Comparison of ENCODE assay signal across 8 cellular contexts in genomic region chr9:113548221-113549041, GRCh38.
DNase-seq lines count a peak whose midpoint lies in the region; ATAC-seq and TF ChIP-seq lines count a peak whose summit lies in the region.

No MANE protein-coding gene starts in this region.

- H3K4me3 Mint-ChIP-seq in natural killer cell: peak overlapping the region; percentile 80
- H3K4me3 Mint-ChIP-seq in type B pancreatic cell: peak overlapping the region; percentile 41

- H3K4me3 ChIP-seq in esophagus (ENCODE audit: low read depth in 1 of 2, low read length in 2 of 2): no peak overlapping the region

- no peaks in the 10 kb centered on the region for H3K36me3 Mint-ChIP-seq in natural killer cell
- H3K36me3 Mint-ChIP-seq in type B pancreatic cell: no peaks in the 10 kb centered on the region

- intact Hi-C loops in natural killer cell (cut with micrococcal nuclease): no loop called here

- H3K27me3 Mint-ChIP-seq in natural killer cell (ENCODE audit: low read depth in 2 of 2) (no peaks in the 10 kb centered on the region), type B pancreatic cell (no peaks in the 10 kb centered on the region)

- no peaks in the 10 kb centered on the region for H3K9me3 Mint-ChIP-seq in natural killer cell
- H3K9me3 Mint-ChIP-seq in type B pancreatic cell: no peaks in the 10 kb centered on the region

- TF ChIP-seq CTCF in natural killer cell (IDR thresholded peaks at IDR 0.05) (no peak), type B pancreatic cell (conservative IDR thresholded peaks at IDR 0.05) (no peak)

- WGBS in esophagus, 2 donors: 26 to 34% methylated on average over 11 of the region's 11 CpGs

- H3K4me1 ChIP-seq in esophagus (ENCODE audit: control insufficient read depth in 2 of 2, insufficient read depth in 2 of 2, low read length in 1 of 2): no peaks in the 10 kb centered on the region

- H3K27ac ChIP-seq in esophagus (ENCODE audit: low read depth in 2 of 2, low read length in 1 of 2): peak overlapping the region; percentile 30 to 47

- no peaks in the 10 kb centered on the region for H3K36me3 ChIP-seq in esophagus (ENCODE audit: control insufficient read depth in 2 of 2, insufficient read depth in 2 of 2, low read length in 1 of 2)

- peak; percentile 49 for DNase-seq in activated CD4-positive, alpha-beta T cell treated with anti-CD3 and anti-CD28 coated beads for 48 hours
- no peak for DNase-seq in natural killer cell
- no peak for DNase-seq in type B pancreatic cell (ENCODE audit: extremely low spot score, unreplicated experiment)
- no peak for DNase-seq in NCI-H526 treated with DMSO at 0.1 percent for 48 hours (lab: John Stamatoyannopoulos, UW)
- DNase-seq in activated gamma-delta T cell treated with Interleukin-2 at 50 U/mL for 16 hours: no peak

- ATAC-seq in HG02885 (IDR thresholded peaks at IDR 0.05; ENCODE audit: poor library complexity, unreplicated experiment): peak; percentile 50
- peak; percentile 40 to 63 (median 50) for ATAC-seq in natural killer cell
- no peak for ATAC-seq in HG03469 (IDR thresholded peaks at IDR 0.05; ENCODE audit: unreplicated experiment)

- peak overlapping the region; percentile 90 to 98 for H3K27ac Mint-ChIP-seq in natural killer cell
- peak overlapping the region; percentile 70 for H3K27ac Mint-ChIP-seq in type B pancreatic cell

- H3K27me3 ChIP-seq in esophagus (ENCODE audit: control insufficient read depth in 1 of 2, insufficient read depth in 2 of 2, low read length in 2 of 2): no peaks in the 10 kb centered on the region

- H3K9me3 ChIP-seq in esophagus (ENCODE audit: control insufficient read depth in 2 of 2, insufficient read depth in 1 of 2, low read depth in 1 of 2, low read length in 1 of 2): no peaks in the 10 kb centered on the region

- H3K4me1 Mint-ChIP-seq in natural killer cell (peaks cover 64 to 70% of the 10 kb centered on the region in 2 donors), type B pancreatic cell (ENCODE audit: unreplicated experiment) (peaks cover 43% of the 10 kb centered on the region)
